1 cellular context compared by ENCODE assay signal in the genomic region with DNA sequence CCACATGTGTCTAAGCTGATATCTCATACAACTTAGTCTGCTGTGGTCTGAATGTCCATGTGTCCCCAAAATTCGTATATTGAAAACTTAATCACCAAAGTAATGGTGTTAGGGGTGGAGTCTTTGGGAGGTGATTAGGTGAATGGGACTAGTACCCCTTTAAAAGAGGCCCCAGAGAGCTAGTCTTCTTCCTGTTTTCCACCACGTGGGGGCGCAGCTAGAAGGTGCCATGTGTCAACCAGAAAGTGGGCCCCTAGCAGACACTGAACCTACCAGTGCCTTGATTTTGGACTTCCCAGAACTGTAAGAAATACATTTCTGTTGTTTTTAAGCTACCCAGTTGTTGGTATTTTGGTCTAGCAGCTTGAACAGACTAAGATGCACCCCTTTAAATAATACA.
TF ChIP-seq lines count a peak whose summit lies in the region.

No MANE protein-coding gene starts in this region.

TF ChIP-seq in HEK293, 187 proteins besides CTCF, POLR2A, EP300 and RAD21 (continued from another document):
- TF ChIP-seq, protein P1, sequence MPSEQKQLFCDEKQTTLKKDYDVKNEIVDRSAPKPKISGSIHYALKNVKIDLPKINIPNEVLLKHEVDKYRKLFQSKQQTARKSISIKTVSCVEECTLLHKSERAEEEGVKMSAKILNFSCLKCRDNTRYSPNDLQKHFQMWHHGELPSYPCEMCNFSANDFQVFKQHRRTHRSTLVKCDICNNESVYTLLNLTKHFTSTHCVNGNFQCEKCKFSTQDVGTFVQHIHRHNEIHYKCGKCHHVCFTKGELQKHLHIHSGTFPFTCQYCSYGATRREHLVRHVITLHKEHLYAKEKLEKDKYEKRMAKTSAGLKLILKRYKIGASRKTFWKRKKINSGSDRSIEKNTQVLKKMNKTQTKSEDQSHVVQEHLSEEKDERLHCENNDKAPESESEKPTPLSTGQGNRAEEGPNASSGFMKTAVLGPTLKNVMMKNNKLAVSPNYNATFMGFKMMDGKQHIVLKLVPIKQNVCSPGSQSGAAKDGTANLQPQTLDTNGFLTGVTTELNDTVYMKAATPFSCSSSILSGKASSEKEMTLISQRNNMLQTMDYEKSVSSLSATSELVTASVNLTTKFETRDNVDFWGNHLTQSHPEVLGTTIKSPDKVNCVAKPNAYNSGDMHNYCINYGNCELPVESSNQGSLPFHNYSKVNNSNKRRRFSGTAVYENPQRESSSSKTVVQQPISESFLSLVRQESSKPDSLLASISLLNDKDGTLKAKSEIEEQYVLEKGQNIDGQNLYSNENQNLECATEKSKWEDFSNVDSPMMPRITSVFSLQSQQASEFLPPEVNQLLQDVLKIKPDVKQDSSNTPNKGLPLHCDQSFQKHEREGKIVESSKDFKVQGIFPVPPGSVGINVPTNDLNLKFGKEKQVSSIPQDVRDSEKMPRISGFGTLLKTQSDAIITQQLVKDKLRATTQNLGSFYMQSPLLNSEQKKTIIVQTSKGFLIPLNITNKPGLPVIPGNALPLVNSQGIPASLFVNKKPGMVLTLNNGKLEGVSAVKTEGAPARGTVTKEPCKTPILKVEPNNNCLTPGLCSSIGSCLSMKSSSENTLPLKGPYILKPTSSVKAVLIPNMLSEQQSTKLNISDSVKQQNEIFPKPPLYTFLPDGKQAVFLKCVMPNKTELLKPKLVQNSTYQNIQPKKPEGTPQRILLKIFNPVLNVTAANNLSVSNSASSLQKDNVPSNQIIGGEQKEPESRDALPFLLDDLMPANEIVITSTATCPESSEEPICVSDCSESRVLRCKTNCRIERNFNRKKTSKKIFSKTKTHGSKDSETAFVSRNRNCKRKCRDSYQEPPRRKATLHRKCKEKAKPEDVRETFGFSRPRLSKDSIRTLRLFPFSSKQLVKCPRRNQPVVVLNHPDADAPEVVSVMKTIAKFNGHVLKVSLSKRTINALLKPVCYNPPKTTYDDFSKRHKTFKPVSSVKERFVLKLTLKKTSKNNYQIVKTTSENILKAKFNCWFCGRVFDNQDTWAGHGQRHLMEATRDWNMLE (tag by site-specific recombination; conservative IDR thresholded peaks at IDR 0.05; ENCODE audit: low read depth), result no peak
- TF ChIP-seq ZNF629 (tag by site-specific recombination; IDR thresholded peaks at IDR 0.05), result no peak
